ENCODE assay signal across 24 cellular contexts in genomic region chr1:117084231-117084630, GRCh38.
"Had no signal": no experiment of that assay in that cellular context is flagged by ENCODE, and none has a peak within 500 bp of the region (broad histone marks: within the 10 kb centered on the region; RNA-seq: fewer than 3 reads in every experiment).

No MANE protein-coding gene starts in this region.

- H3K9me3 ChIP-seq: ascending aorta, body of pancreas, MG63 had no signal

- H3K27me3 Mint-ChIP-seq: activated CD4-positive, alpha-beta memory T cell treated with anti-CD3 and anti-CD28 coated beads for 36 hours; activated CD4-positive, alpha-beta T cell treated with anti-CD3 and anti-CD28 coated beads, Interleukin-2, amount 10 ng/mL, durations not matched to agents 7 days and 5 days; T-helper 17 cell had no signal

- ATAC-seq: body of pancreas, PC-3, T-helper 17 cell, WTC11 had no signal

- H3K4me3 Mint-ChIP-seq: activated CD4-positive, alpha-beta memory T cell treated with anti-CD3 and anti-CD28 coated beads for 36 hours; activated CD4-positive, alpha-beta T cell treated with anti-CD3 and anti-CD28 coated beads, Interleukin-2, amount 10 ng/mL, durations not matched to agents 7 days and 5 days; activated T-helper 1 cell treated with anti-CD3 and anti-CD28 coated beads, Interleukin-12 subunit alpha, Interleukin-12 subunit beta, Interleukin-2, Interleukin-4 antibody, amounts not matched to agents 30 ng/mL and 10 ng/mL and 1 ng/mL, durations not matched to agents 14 hours and 24 hours and 36 hours; T-helper 17 cell; WTC11 had no signal

- DNase-seq: activated CD4-positive, alpha-beta T cell treated with anti-CD3 and anti-CD28 coated beads, Interleukin-2, amount 10 ng/mL, durations not matched to agents 7 days and 5 days; activated CD4-positive, CD25-positive, alpha-beta regulatory T cell treated with anti-CD3 and anti-CD28 coated beads, Interleukin-2, amount 50 U/mL, for 72 hours; activated CD8-positive, alpha-beta memory T cell treated with anti-CD3 and anti-CD28 coated beads, Interleukin-2, amount 50 U/mL, for 4 hours; activated effector memory CD4-positive, alpha-beta T cell treated with anti-CD3 and anti-CD28 coated beads, Interleukin-2, amount 50 U/mL, for 16 hours; activated naive CD4-positive, alpha-beta T cell treated with Interleukin-2 at 50 U/mL for 16 hours; amniotic stem cell; body of pancreas; central memory CD4-positive, alpha-beta T cell; MG63; MV-4-11; NCI-H1092 treated with DMSO at 0.1 percent for 48 hours; NCI-H1417 treated with DMSO at 0.1 percent for 48 hours; NCI-H187; NCI-H2081 treated with DMSO at 0.1 percent for 48 hours; NCI-H446; NCI-H524; SIG-M5; T-helper 17 cell; T-helper 9 cell had no signal

- H3K27ac Mint-ChIP-seq: activated CD4-positive, alpha-beta memory T cell treated with anti-CD3 and anti-CD28 coated beads for 36 hours; activated CD4-positive, alpha-beta T cell treated with anti-CD3 and anti-CD28 coated beads, Interleukin-2, amount 10 ng/mL, durations not matched to agents 7 days and 5 days; T-helper 17 cell; WTC11 had no signal

- H3K27ac ChIP-seq: ascending aorta, body of pancreas had no signal

- H3K4me1 Mint-ChIP-seq: activated CD4-positive, alpha-beta T cell treated with anti-CD3 and anti-CD28 coated beads, Interleukin-2, amount 10 ng/mL, durations not matched to agents 7 days and 5 days; T-helper 17 cell had no signal

- H3K27me3 ChIP-seq: ascending aorta, body of pancreas, MG63 had no signal

- H3K4me3 ChIP-seq: ascending aorta, body of pancreas, MG63 had no signal

- H3K4me1 ChIP-seq: ascending aorta, body of pancreas had no signal

- H3K9me3 Mint-ChIP-seq: activated CD4-positive, alpha-beta memory T cell treated with anti-CD3 and anti-CD28 coated beads for 36 hours; activated CD4-positive, alpha-beta T cell treated with anti-CD3 and anti-CD28 coated beads, Interleukin-2, amount 10 ng/mL, durations not matched to agents 7 days and 5 days; activated T-helper 1 cell treated with anti-CD3 and anti-CD28 coated beads, Interleukin-12 subunit alpha, Interleukin-12 subunit beta, Interleukin-2, Interleukin-4 antibody, amounts not matched to agents 30 ng/mL and 10 ng/mL and 1 ng/mL, durations not matched to agents 14 hours and 24 hours and 36 hours; WTC11 had no signal
